ENCODE assay signal across 26 cellular contexts in the genomic region with DNA sequence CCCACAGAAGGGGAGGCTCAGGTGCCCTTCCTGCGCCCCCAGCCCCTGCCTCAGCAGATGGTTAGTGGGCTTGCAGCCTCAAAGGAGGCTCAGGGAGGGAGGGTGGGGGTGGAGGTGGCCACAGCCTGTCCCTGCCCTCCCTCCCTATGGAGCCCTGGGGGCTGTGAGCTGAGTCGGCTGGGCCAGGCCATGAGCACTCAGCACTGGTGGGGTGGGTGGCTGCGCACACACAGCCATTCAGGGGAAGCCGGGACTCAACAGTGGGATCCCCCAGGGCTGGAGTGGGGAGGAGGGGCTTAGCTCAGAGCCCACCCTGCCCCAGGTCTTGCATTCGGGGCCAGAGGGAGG. TPM values are rescaled to one million over a fixed set of nuclear protein-coding genes. Genes with fewer than 3 reads are reported as not detected.
"Had no signal": no experiment of that assay in that cellular context is flagged by ENCODE, and none has a peak within 500 bp of the region (broad histone marks: within the 10 kb centered on the region; RNA-seq: fewer than 3 reads in every experiment).

No MANE protein-coding gene starts in this region.

- ATAC-seq: activated CD4-positive, alpha-beta T cell treated with anti-CD3 and anti-CD28 coated beads for 36 hours; activated naive CD4-positive, alpha-beta T cell treated with anti-CD3 and anti-CD28 coated beads, Interleukin-2, amount 50 U/mL, for 72 hours; activated T-cell treated with anti-CD3 and anti-CD28 coated beads, Interleukin-2, amount 50 U/mL, for 72 hours; natural killer cell treated with Interleukin-12 subunit alpha and Interleukin-12 subunit beta and Interleukin-15 and Interleukin-18, amount 100 ng/mL, for 72 hours; stimulated activated effector memory CD8-positive, alpha-beta T cell treated with anti-CD3 and anti-CD28 coated beads, Interleukin-12 subunit alpha, Interleukin-12 subunit beta, amount 100 ng/mL, for 72 hours had no signal

- DNase-seq: activated CD4-positive, alpha-beta T cell treated with anti-CD3 and anti-CD28 coated beads for 36 hours; activated CD4-positive, alpha-beta T cell treated with anti-CD3 and anti-CD28 coated beads, Interleukin-2, amount 50 U/mL, for 4 hours; activated CD4-positive, CD25-positive, alpha-beta regulatory T cell; activated naive CD4-positive, alpha-beta T cell; activated T-cell treated with anti-CD3 and anti-CD28 coated beads for 4 hours; activated T-cell treated with anti-CD3 and anti-CD28 coated beads, Interleukin-2, amount 50 U/mL, for 72 hours; dermis blood vessel endothelial cell; effector CD8-positive, alpha-beta T cell; left cardiac atrium; stimulated activated CD4-positive, alpha-beta T cell treated with anti-CD3 and anti-CD28 coated beads, Interleukin-12 subunit alpha, Interleukin-12 subunit beta, amount 100 ng/mL, for 4 hours; stimulated activated CD4-positive, alpha-beta T cell treated with anti-CD3 and anti-CD28 coated beads, Interleukin-4, amount 100 ng/mL, for 1 hour had no signal

- H3K27ac ChIP-seq: neutrophil, skin epidermis, thoracic aorta had no signal

- H3K36me3 ChIP-seq: neutrophil, thoracic aorta had no signal

- H3K9me3 ChIP-seq: mucosa of descending colon, neutrophil, thoracic aorta had no signal

- FAIRE-seq: colon, endometrium, frontal cortex, urothelium cell line had no signal

- H3K4me3 ChIP-seq: mucosa of descending colon, skin epidermis, thoracic aorta had no signal

RNA-seq across cellular contexts. Expression of a gene that starts 50.2 kb away (rescaled TPM):
- total RNA-seq: activated naive CD4-positive, alpha-beta T cell treated with anti-CD3 and anti-CD28 coated beads, Interleukin-2, amount 50 U/mL, for 72 hours; dermis blood vessel endothelial cell; epithelial cell of proximal tubule; lung microvascular endothelial cell; mesenteric fat pad; myocyte; natural killer cell treated with Interleukin-12 subunit alpha and Interleukin-12 subunit beta and Interleukin-15 and Interleukin-18, amount 100 ng/mL, for 72 hours had no signal
